Comparison of ENCODE assay signal across 13 cellular contexts in genomic region chr15:48459571-48460461, GRCh38.
A peak's percentile ranks its signal among the peaks of the same experiment; 100 is the strongest.
DNase-seq lines count a peak whose midpoint lies in the region; TF ChIP-seq lines count a peak whose summit lies in the region.
"Had no signal": no experiment of that assay in that cellular context is flagged by ENCODE, and none has a peak within 500 bp of the region (broad histone marks: within the 10 kb centered on the region; RNA-seq: fewer than 3 reads in every experiment).

No MANE protein-coding gene starts in this region.

- DNase-seq in GM04504 (ENCODE audit: low read depth) (peak; percentile 82), RPMI7951 (ENCODE audit: low read depth) (peak; percentile 80), esophagus squamous epithelium (lab: John Stamatoyannopoulos, UW) (no peak), posterior vena cava (ENCODE audit: low spot score) (no peak), NK-92 (lab: John Stamatoyannopoulos, UW; ENCODE audit: unreplicated experiment) (no peak), AML-193 (lab: John Stamatoyannopoulos, UW) (no peak)
- DNase-seq: DMS79, MM.1S, NCI-H510A, SHP77 had no signal

- 31 to 33% methylated on average over 7 of the region's 7 CpGs for WGBS in esophagus squamous epithelium, 2 donors

- peaks cover 0 to 20% (median 4%) of the 10 kb centered on the region in 3 donors for H3K4me1 ChIP-seq in esophagus squamous epithelium
- peaks cover 0 to 26% (median 12%) of the 10 kb centered on the region in 5 donors for H3K4me1 ChIP-seq in subcutaneous abdominal adipose tissue (ENCODE audit: control insufficient read depth in 5 of 5, insufficient read depth in 5 of 5, low read length in 5 of 5)

- TF ChIP-seq POLR2A in esophagus squamous epithelium (IDR thresholded peaks at IDR 0.05): no peak

- intact Hi-C loops in esophagus squamous epithelium (cut with DNase I): no loop called here
- intact Hi-C loops in posterior vena cava (cut with DNase I): no loop called here

- H3K27ac ChIP-seq in esophagus squamous epithelium (peak overlapping the region; percentile 15 to 47 (median 30)), subcutaneous abdominal adipose tissue (ENCODE audit: low read depth, low read length) (peak overlapping the region; percentile 97)
- H3K27ac ChIP-seq: neutrophil, VCaP had no signal

- TF ChIP-seq CTCF in esophagus squamous epithelium (IDR thresholded peaks at IDR 0.05): peak in 2 of 6 experiments; percentile 5 to 30

- H3K27me3 ChIP-seq in esophagus squamous epithelium (no peaks in the 10 kb centered on the region), subcutaneous abdominal adipose tissue (ENCODE audit: control insufficient read depth in 5 of 5, insufficient read depth in 4 of 5, low read length in 5 of 5) (no peaks in the 10 kb centered on the region)
- H3K27me3 ChIP-seq: neutrophil had no signal

- H3K9ac ChIP-seq in subcutaneous abdominal adipose tissue (ENCODE audit: low read length in 5 of 5): peak overlapping the region in 1 of 5 donors; percentile 7

- H3K4me3 ChIP-seq in esophagus squamous epithelium: no peak overlapping the region
- H3K4me3 ChIP-seq in subcutaneous abdominal adipose tissue (ENCODE audit: low read depth in 1 of 5, low read length in 5 of 5): no peak overlapping the region

- H3K36me3 ChIP-seq in esophagus squamous epithelium: peaks cover 0 to 56% (median 0%) of the 10 kb centered on the region in 3 donors
- peaks cover 44 to 77% (median 68%) of the 10 kb centered on the region in 5 donors for H3K36me3 ChIP-seq in subcutaneous abdominal adipose tissue (ENCODE audit: control insufficient read depth in 5 of 5, insufficient read depth in 5 of 5, low read length in 5 of 5)

- H3K9me3 ChIP-seq in esophagus squamous epithelium: no peaks in the 10 kb centered on the region
- H3K9me3 ChIP-seq in subcutaneous abdominal adipose tissue (ENCODE audit: control insufficient read depth in 5 of 5, low read length in 5 of 5): no peaks in the 10 kb centered on the region
- H3K9me3 ChIP-seq: neutrophil had no signal

Comparison
In these comparisons a context has a peak if more than half of its experiments do, and no peak if none do; other contexts are left out.
1. DNase-seq: peak in GM04504 (single experiment) and RPMI7951 (single experiment); none in esophagus squamous epithelium (single experiment), posterior vena cava (single experiment), NK-92 (single experiment) and AML-193 (0 of 2).